Comparison of ENCODE assay signal across 11 cellular contexts in genomic region chr6:96885187-96885631, GRCh38. TPM values are rescaled to one million over a fixed set of nuclear protein-coding genes. Genes with fewer than 3 reads are reported as not detected.
DNase-seq lines count a peak whose midpoint lies in the region; ATAC-seq and TF ChIP-seq lines count a peak whose summit lies in the region.
"Not testable (repeated sequence)": the region's sequence is repeated elsewhere in the genome, so short reads cannot be mapped to it uniquely, and the experiment has no call there.
"Had no signal": no experiment of that assay in that cellular context is flagged by ENCODE, and none has a peak within 500 bp of the region (broad histone marks: within the 10 kb centered on the region; RNA-seq: fewer than 3 reads in every experiment).

No MANE protein-coding gene starts in this region.

- H3K4me2 ChIP-seq in BLaER1 = peak overlapping the region; percentile 66

- not testable (repeated sequence) for H3K27ac ChIP-seq in BLaER1

- not testable (repeated sequence) for H3K4me3 ChIP-seq in BLaER1
- H3K4me3 ChIP-seq in fibroblast of the aortic adventitia (ENCODE audit: low read depth, low read length) = peak overlapping the region; percentile 26

- H3K4me1 ChIP-seq in BLaER1 = peaks cover 14% of the 10 kb centered on the region

- POLR2A ChIA-PET in WTC11 (lab: Charles Lee) = interaction anchor here (1.4 kb wide), 1 partner anchor 48 kb away, joined by 3 read pairs; the partner anchor contains the start of gene GPR63

- H3K36me3 Mint-ChIP-seq in WTC11 = not testable (repeated sequence)

- not testable (repeated sequence) for H3K36me3 ChIP-seq in BLaER1

- not testable (repeated sequence) for H4K20me1 ChIP-seq in BLaER1

- H3K4me1 Mint-ChIP-seq in WTC11 = not testable (repeated sequence)

- not testable (repeated sequence) for H3K27me3 Mint-ChIP-seq in WTC11 (ENCODE audit: low read depth)

- DNase-seq in NCI-H2171 (lab: John Stamatoyannopoulos, UW) = peak; percentile 93
- DNase-seq in WTC11 (ENCODE audit: low spot score); fibroblast of the aortic adventitia (ENCODE audit: low read depth): not testable (repeated sequence)

- H3K9me3 Mint-ChIP-seq in WTC11 = not testable (repeated sequence)

- not testable (repeated sequence) for H3K9me3 ChIP-seq in BLaER1

- CTCF ChIA-PET in WTC11 (lab: Charles Lee) = interaction anchor here (0.7 to 1.2 kb wide), 3 partner anchors 13 to 510 kb away, joined by 3 read pairs; no protein-coding TSS in a partner anchor

- not testable (repeated sequence) for H3K4me3 Mint-ChIP-seq in WTC11

- H3K9ac ChIP-seq in BLaER1 = not testable (repeated sequence)

- not testable (repeated sequence) for TF ChIP-seq CTCF in WTC11 (IDR thresholded peaks at IDR 0.05); fibroblast of the aortic adventitia (IDR thresholded peaks at IDR 0.05; ENCODE audit: insufficient read depth, low read length)

- not testable (repeated sequence) for H3K27me3 ChIP-seq in BLaER1

- ATAC-seq in GM18517 (IDR thresholded peaks at IDR 0.05; ENCODE audit: unreplicated experiment) = peak; percentile 100
- ATAC-seq in GM21515 (IDR thresholded peaks at IDR 0.05; ENCODE audit: unreplicated experiment) = peak; percentile 97
- ATAC-seq in HG02973 (IDR thresholded peaks at IDR 0.05; ENCODE audit: unreplicated experiment) = peak; percentile 97
- ATAC-seq in HG03575 (IDR thresholded peaks at IDR 0.05; ENCODE audit: extremely low read depth, insufficient number of reproducible peaks, low FRiP score, unreplicated experiment) = peak; percentile 80
- ATAC-seq in WTC11 = peak; percentile 78

- not testable (repeated sequence) for H3K27ac Mint-ChIP-seq in WTC11

TF ChIP-seq in WTC11, 78 proteins besides CTCF, POLR2A, EP300 and RAD21:
- peak; percentile 76 for TF ChIP-seq GABPB1 (CRISPR knock-in tag; IDR thresholded peaks at IDR 0.05)

RNA-seq across cellular contexts. Expression of gene NDUFAF4, which starts 12.5 kb away (rescaled TPM):
- total RNA-seq in WTC11 (2021) = 59.2 to 75.8 TPM (median 66.3 TPM) in 3 replicates
- 19.3 and 22.2 TPM in 2 replicates for total RNA-seq in fibroblast of the aortic adventitia (ENCODE audit: low replicate concordance)

RNA-seq across cellular contexts. Expression of gene KLHL32, which starts 39.3 kb away (rescaled TPM):
- total RNA-seq in WTC11 (2021) (0.30 to 0.57 TPM (median 0.52 TPM) in 3 replicates), fibroblast of the aortic adventitia (ENCODE audit: low replicate concordance) (0.18 TPM in 1 of 2 replicates, not detected in the other)
- total RNA-seq: A172, LHCN-M2, skeletal muscle tissue had no signal

RNA-seq across cellular contexts. Expression of gene GPR63, which starts 47.9 kb away (rescaled TPM):
- total RNA-seq in WTC11 (2021) (7.4 to 7.8 TPM (median 7.8 TPM) in 3 replicates), fibroblast of the aortic adventitia (ENCODE audit: low replicate concordance) (under 0.01 and 0.27 TPM in 2 replicates)
- total RNA-seq: A172 had no signal
